ENCODE assay signal across 3 cellular contexts in genomic region chr19:42996161-42996560, GRCh38. TPM values are rescaled to one million over a fixed set of nuclear protein-coding genes. Genes with fewer than 3 reads are reported as not detected.
"Had no signal": no experiment of that assay in that cellular context is flagged by ENCODE, and none has a peak within 500 bp of the region (broad histone marks: within the 10 kb centered on the region; RNA-seq: fewer than 3 reads in every experiment).

No MANE protein-coding gene starts in this region.

RNA-seq across cellular contexts. Expression of gene PSG11, which starts 30.1 kb away (rescaled TPM):
- total RNA-seq: LHCN-M2, MCF 10A, NCI-H460 had no signal

RNA-seq across cellular contexts. Expression of gene PSG7, which starts 59.2 kb away (rescaled TPM):
- total RNA-seq: LHCN-M2, MCF 10A, NCI-H460 had no signal
